ENCODE assay signal across 16 cellular contexts in the genomic region with DNA sequence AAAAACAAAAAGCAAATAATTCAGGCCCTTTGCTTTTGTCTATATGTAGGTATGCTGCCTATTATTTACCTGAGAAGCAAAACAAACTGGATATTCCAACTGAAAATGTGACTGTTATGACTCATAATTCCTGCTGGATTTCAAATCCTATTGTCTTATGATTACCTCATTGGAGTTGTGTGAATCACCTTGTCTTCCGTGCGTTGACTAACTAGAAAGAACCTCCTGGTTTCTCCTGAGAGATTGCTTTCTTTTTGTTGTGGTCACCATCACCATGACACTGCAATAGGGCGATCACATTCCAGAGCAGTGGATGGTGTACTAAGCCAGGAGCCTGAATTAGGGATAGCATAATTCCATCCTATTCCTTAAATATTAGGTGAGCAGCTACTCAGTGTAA. TPM values are rescaled to one million over a fixed set of nuclear protein-coding genes. Genes with fewer than 3 reads are reported as not detected.
DNase-seq lines count a peak whose midpoint lies in the region; ATAC-seq and TF ChIP-seq lines count a peak whose summit lies in the region.
"Had no signal": no experiment of that assay in that cellular context is flagged by ENCODE, and none has a peak within 500 bp of the region (broad histone marks: within the 10 kb centered on the region; RNA-seq: fewer than 3 reads in every experiment).

No MANE protein-coding gene starts in this region.

- DNase-seq in H4 (ENCODE audit: low spot score) (peak; percentile 74), SJSA1 (ENCODE audit: low read depth in 1 of 2, low spot score in 2 of 2) (peak; percentile 31 to 41), fibroblast of lung (ENCODE audit: low read depth in 2 of 2) (peak; percentile 7 to 97), renal cortical epithelial cell (ENCODE audit: low read depth) (peak; percentile 99), uterus (no peak)
- no peak for DNase-seq in stimulated activated CD4-positive, alpha-beta T cell treated with anti-CD3 and anti-CD28 coated beads, Interleukin-15, amount 100 ng/mL, for 24 hours
- DNase-seq: activated B cell treated with CpG ODN at 0.5 μM for 24 hours; central memory CD4-positive, alpha-beta T cell; hippocampal formation; naive B cell; NCI-H2029 treated with DMSO at 0.1 percent for 48 hours; stimulated activated naive CD4-positive, alpha-beta T cell had no signal

- no peak for TF ChIP-seq POLR2A in uterus (IDR thresholded peaks at IDR 0.05)

- intact Hi-C loops in uterus (cut with DNase I; ENCODE audit: low total_unique reads): no loop called here

- H3K4me2 ChIP-seq in fibroblast of lung (ENCODE audit: extremely low read depth, insufficient read depth, low read length): no peak overlapping the region

- H3K27ac ChIP-seq in SJSA1 (peak overlapping the region; percentile 61), fibroblast of lung (ENCODE audit: insufficient read depth, low read length) (no peak overlapping the region), uterus (no peak overlapping the region)
- H3K27ac ChIP-seq: HL-60 had no signal

- H3K27me3 ChIP-seq in SJSA1 (replicated peaks) (no peaks in the 10 kb centered on the region), fibroblast of lung (ENCODE audit: control insufficient read depth, insufficient read depth, low read length) (no peaks in the 10 kb centered on the region), uterus (no peaks in the 10 kb centered on the region)

- no peak for ATAC-seq in GM18498 (IDR thresholded peaks at IDR 0.05; ENCODE audit: unreplicated experiment)
- no peak for ATAC-seq in HG02885 (IDR thresholded peaks at IDR 0.05; ENCODE audit: poor library complexity, unreplicated experiment)

- H2AFZ ChIP-seq in fibroblast of lung (ENCODE audit: low read length): no peak overlapping the region

- H3K4me3 ChIP-seq in SJSA1: no peak overlapping the region
- H3K4me3 ChIP-seq in fibroblast of lung (replicated peaks in 1 of 4; ENCODE audit: control extremely low read depth in 1 of 4, insufficient read depth in 1 of 4, low read depth in 3 of 4, low read length in 4 of 4): no peak overlapping the region
- no peak overlapping the region for H3K4me3 ChIP-seq in uterus
- H3K4me3 ChIP-seq: HAP-1 had no signal

- H3K36me3 ChIP-seq in SJSA1 (no peaks in the 10 kb centered on the region), fibroblast of lung (ENCODE audit: control insufficient read depth, insufficient read depth, low read length) (no peaks in the 10 kb centered on the region), uterus (no peaks in the 10 kb centered on the region)
- H3K36me3 ChIP-seq: HAP-1 had no signal

- no peaks in the 10 kb centered on the region for H4K20me1 ChIP-seq in fibroblast of lung (ENCODE audit: control insufficient read depth, extremely low read depth, insufficient read depth, low read length)

- peaks cover 11% of the 10 kb centered on the region for H3K4me1 ChIP-seq in SJSA1 (replicated peaks)
- no peaks in the 10 kb centered on the region for H3K4me1 ChIP-seq in fibroblast of lung (ENCODE audit: control insufficient read depth, extremely low read depth, insufficient read depth, low read length)
- no peaks in the 10 kb centered on the region for H3K4me1 ChIP-seq in uterus

- H3K9ac ChIP-seq in fibroblast of lung (ENCODE audit: insufficient read depth, low read length): no peak overlapping the region

- H3K9me3 ChIP-seq in SJSA1 (replicated peaks) (no peaks in the 10 kb centered on the region), fibroblast of lung (ENCODE audit: control insufficient read depth, insufficient read depth, low read depth, low read length) (no peaks in the 10 kb centered on the region), uterus (no peaks in the 10 kb centered on the region)
- H3K9me3 ChIP-seq: HAP-1 had no signal

- no peak for TF ChIP-seq CTCF in fibroblast of lung (conservative IDR thresholded peaks at IDR 0.05 in 1 of 2, IDR thresholded peaks at IDR 0.05 in 1 of 2; ENCODE audit: low read depth in 1 of 2, low read length in 2 of 2)
- no peak for TF ChIP-seq CTCF in uterus (IDR thresholded peaks at IDR 0.05)

- H3K79me2 ChIP-seq in fibroblast of lung (ENCODE audit: control insufficient read depth, insufficient read depth, low read length): no peaks in the 10 kb centered on the region

RNA-seq across cellular contexts. Expression of gene EXPH5, which starts 23.0 kb away (rescaled TPM):
- 0.49 and 2.1 TPM in 2 replicates for total RNA-seq in H4 (2014; rRNA removed; shearing (Covaris generic))
- total RNA-seq in SJSA1 (2014; rRNA removed; shearing (Covaris generic)): 0.05 TPM in 1 of 2 replicates, not detected in the other
- total RNA-seq in fibroblast of lung: 1.8 and 11.2 TPM in 2 replicates
- polyA plus RNA-seq in fibroblast of lung: 2.9 and 3.4 TPM in 2 replicates
- polyA plus RNA-seq in fibroblast of lung (2012): 0.83 and 0.96 TPM in 2 replicates
- 2.1 and 3.6 TPM in 2 replicates for polyA minus RNA-seq in fibroblast of lung (ENCODE audit: low replicate concordance)
- total RNA-seq in renal cortical epithelial cell: 6.7 and 9.9 TPM in 2 replicates
- total RNA-seq in uterus: 1 to 10 TPM in 3 of 4 donors, under 1 TPM in 1; 0.26 to 9.5 (median 4.5) TPM

RNA-seq across cellular contexts. Expression of gene DDX10, which starts 48.3 kb away (rescaled TPM):
- 17.2 and 26.3 TPM in 2 replicates for total RNA-seq in H4 (2014; rRNA removed; shearing (Covaris generic))
- total RNA-seq in SJSA1 (2014; rRNA removed; shearing (Covaris generic)): 21.9 and 24.7 TPM in 2 replicates
- total RNA-seq in fibroblast of lung: 18.5 and 20.3 TPM in 2 replicates
- polyA plus RNA-seq in fibroblast of lung: 20.7 and 27.7 TPM in 2 replicates
- 12.6 and 17.5 TPM in 2 replicates for polyA plus RNA-seq in fibroblast of lung (2012)
- polyA minus RNA-seq in fibroblast of lung (ENCODE audit: low replicate concordance): 21.6 and 33.7 TPM in 2 replicates
- total RNA-seq in renal cortical epithelial cell: 13.2 and 29.4 TPM in 2 replicates
- total RNA-seq in uterus: 100 to 1,000 TPM in 1 of 4 donors, 10 to 100 TPM in 3; 27.9 to 511 (median 31.5) TPM

Comparison
In these comparisons a context has a peak if more than half of its experiments do, and no peak if none do; other contexts are left out.
1. DNase-seq: peak in H4 (single experiment), SJSA1 (2 of 2), fibroblast of lung (2 of 2) and renal cortical epithelial cell (single experiment); none in uterus (0 of 2) and stimulated activated CD4-positive, alpha-beta T cell treated with anti-CD3 and anti-CD28 coated beads, Interleukin-15, amount 100 ng/mL, for 24 hours (single experiment).